In genomic region chrX:20140410-20140809, GRCh38 we compare ENCODE assay signal across 8 cellular contexts. TPM values are rescaled to one million over a fixed set of nuclear protein-coding genes. Genes with fewer than 3 reads are reported as not detected.
DNase-seq lines count a peak whose midpoint lies in the region; ATAC-seq, FAIRE-seq and TF ChIP-seq lines count a peak whose summit lies in the region.

No MANE protein-coding gene starts in this region.

- no peak for TF ChIP-seq EP300 in GM12878 (IDR thresholded peaks at IDR 0.05; ENCODE audit: borderline replicate concordance in 1 of 2, control insufficient read depth in 1 of 2, low read depth in 2 of 2, low read length in 2 of 2)

- dilution Hi-C loops in IMR-90 (cut with HindIII; ENCODE audit: low sequenced_read_pairs, unreplicated experiment), result no loop called here

- intact Hi-C loops in IMR-90 (cut with micrococcal nuclease) (no loop called here), GM12878 (cut with micrococcal nuclease; ENCODE audit: unreplicated experiment) (no loop called here)

- no peak overlapping the region for H2BK20ac ChIP-seq in IMR-90 (ENCODE audit: low read depth, low read length)

- RAD21 ChIA-PET in GM12878 (lab: Charles Lee; ENCODE audit: unreplicated experiment), result no interaction called here

- H3K9ac ChIP-seq in IMR-90 (ENCODE audit: low read depth, low read length) (peak overlapping the region; percentile 82), GM12878 (ENCODE audit: control insufficient read depth, insufficient read depth, low read length) (peak overlapping the region; percentile 93), mucosa of stomach (ENCODE audit: low read length) (peak overlapping the region; percentile 31)

- DNase-seq in AG09309 (ENCODE audit: low read depth) (no peak), IMR-90 (no peak), GM12878 (ENCODE audit: low read depth, low spot score) (no peak), NCI-H510A (lab: John Stamatoyannopoulos, UW) (no peak)
- DNase-seq in stimulated activated CD4-positive, alpha-beta T cell treated with anti-CD3 and anti-CD28 coated beads, Interleukin-4, amount 100 ng/mL, for 1 hour, result no peak
- no peak for DNase-seq in stimulated activated CD4-positive, alpha-beta T cell treated with anti-CD3 and anti-CD28 coated beads, Interleukin-1b, Interleukin-23, amount 100 ng/mL, for 48 hours

- no peak overlapping the region for H3K56ac ChIP-seq in IMR-90 (ENCODE audit: extremely low read depth, insufficient read depth, low read length)

- POLR2A ChIA-PET in IMR-90 (lab: Charles Lee; ENCODE audit: unreplicated experiment), result no interaction called here
- POLR2A ChIA-PET in GM12878 (lab: Charles Lee), result interaction anchor here (0.8 to 1.9 kb wide), 2 partner anchors 12 to 236 kb away, joined by 3 to 5 read pairs; no protein-coding TSS in a partner anchor

- no peak overlapping the region for H2AK5ac ChIP-seq in IMR-90 (ENCODE audit: low read depth, low read length)

- H3K23ac ChIP-seq in IMR-90 (ENCODE audit: low read depth, low read length), result peak overlapping the region; percentile 67; the same call in 1 of the 2 replicates

- H3K27me3 ChIP-seq in IMR-90 (ENCODE audit: control insufficient read depth, insufficient read depth, low read length), result no peaks in the 10 kb centered on the region
- H3K27me3 ChIP-seq in GM12878 (replicated peaks in 1 of 2; ENCODE audit: control insufficient read depth in 2 of 2, insufficient read depth in 2 of 2, low read length in 1 of 2), result no peaks in the 10 kb centered on the region
- H3K27me3 ChIP-seq in mucosa of stomach (ENCODE audit: control insufficient read depth, insufficient read depth, low read length), result no peaks in the 10 kb centered on the region

- H4K8ac ChIP-seq in IMR-90 (ENCODE audit: low read depth in 2 of 2, low read length in 2 of 2), result no peak overlapping the region

- WGBS in IMR-90 (ENCODE audit: extremely low coverage in 2 of 2, insufficient read length in 1 of 2), 2 experiments, result no CpG with 5 or more reads among the region's 3 CpGs
- 0% methylated on average over 3 of the region's 3 CpGs for WGBS in GM12878 (ENCODE audit: insufficient coverage, insufficient replicate concordance, low lambda C conversion rate, missing lambda C conversion rate)

- no peak overlapping the region for H2BK15ac ChIP-seq in IMR-90 (ENCODE audit: low read depth, low read length)

- peaks cover 4% of the 10 kb centered on the region for H3K4me1 ChIP-seq in IMR-90 (ENCODE audit: control insufficient read depth, insufficient read depth, low read length)
- H3K4me1 ChIP-seq in GM12878 (ENCODE audit: control insufficient read depth, insufficient read depth, low read length), result peaks cover 8% of the 10 kb centered on the region; the same call in 1 of the 2 replicates
- H3K4me1 ChIP-seq in mucosa of stomach (ENCODE audit: control insufficient read depth, insufficient read depth, low read length), result no peaks in the 10 kb centered on the region

- H3K27ac ChIP-seq in IMR-90 (ENCODE audit: insufficient read depth, low read length) (no peak overlapping the region), GM12878 (ENCODE audit: control insufficient read depth, insufficient read depth) (peak overlapping the region; percentile 82; the same call in 1 of the 2 replicates)

- H3K14ac ChIP-seq in IMR-90 (replicated peaks; ENCODE audit: low read depth, low read length), result 0 out of 2 replicates have a peak overlapping the region, but pooled peaks have one; percentile 33

- H2BK120ac ChIP-seq in IMR-90 (ENCODE audit: low read depth, low read length), result no peak overlapping the region

- ATAC-seq in IMR-90 (ENCODE audit: low read depth), result no peak
- ATAC-seq in GM12878, result no peak
- ATAC-seq in HG03108 (IDR thresholded peaks at IDR 0.05; ENCODE audit: unreplicated experiment), result no peak

- peak overlapping the region; percentile 98 for H3K4me2 ChIP-seq in IMR-90 (ENCODE audit: low read depth, low read length)
- peak overlapping the region; percentile 87 for H3K4me2 ChIP-seq in GM12878 (ENCODE audit: control insufficient read depth, insufficient read depth)

- in situ Hi-C loops in IMR-90 (cut with MboI; ENCODE audit: low sequenced_read_pairs) (no loop called here), GM12878 (cut with MboI) (no loop called here)

- H3K18ac ChIP-seq in IMR-90 (ENCODE audit: low read depth, low read length), result no peak overlapping the region

- no peak overlapping the region for H3K4ac ChIP-seq in IMR-90 (ENCODE audit: low read depth, low read length)

- peaks cover 9% of the 10 kb centered on the region for H3K36me3 ChIP-seq in IMR-90 (ENCODE audit: control insufficient read depth, insufficient read depth, low read length)
- H3K36me3 ChIP-seq in GM12878 (ENCODE audit: control insufficient read depth in 2 of 2, insufficient read depth in 2 of 2, low read length in 1 of 2), result peaks cover 0 to 7% of the 10 kb centered on the region in 2 experiments; a peak in 2 of 4 replicates
- H3K36me3 ChIP-seq in mucosa of stomach (ENCODE audit: control insufficient read depth, insufficient read depth, low read length), result no peaks in the 10 kb centered on the region

- TF ChIP-seq POLR2A in IMR-90 (IDR thresholded peaks at IDR 0.05; ENCODE audit: low read depth, low read length) (no peak), GM12878 (IDR thresholded peaks at IDR 0.05; ENCODE audit: low read depth, low read length) (no peak)

- peaks cover 5% of the 10 kb centered on the region; the same call in 1 of the 2 replicates for H3K9me1 ChIP-seq in IMR-90 (ENCODE audit: insufficient read depth, low read length)

- H2AFZ ChIP-seq in IMR-90 (replicated peaks; ENCODE audit: low read length, poor library complexity) (no peak overlapping the region), GM12878 (ENCODE audit: control insufficient read depth, low read depth, low read length) (no peak overlapping the region)

- SMC1A ChIA-PET in GM12878 (lab: Charles Lee; ENCODE audit: uncharacterized antibody, unreplicated experiment), result interaction anchor here (1.0 to 1.4 kb wide), 3 partner anchors 9 to 73 kb away, joined by 3 to 4 read pairs (median 3); no protein-coding TSS in a partner anchor

- CTCF ChIA-PET in IMR-90 (lab: Yijun Ruan, JAX), result no interaction called here
- CTCF ChIA-PET in GM12878 (lab: Yijun Ruan, JAX), result interaction anchor here (1.0 kb wide), 1 partner anchor 12 kb away, joined by 3 read pairs; no protein-coding TSS in a partner anchor

- no peak for FAIRE-seq in GM12878 (lab: Jason Lieb, UNC)

- peaks cover 19% of the 10 kb centered on the region for H4K20me1 ChIP-seq in IMR-90 (ENCODE audit: insufficient read depth, low read length)
- H4K20me1 ChIP-seq in GM12878 (ENCODE audit: control insufficient read depth, insufficient read depth), result no peaks in the 10 kb centered on the region

- H3K4me3 ChIP-seq in AG09309 (ENCODE audit: control insufficient read depth, low read depth, low read length) (peak overlapping the region; percentile 98), IMR-90 (ENCODE audit: insufficient read depth, low read depth, low read length) (peak overlapping the region; percentile 72), GM12878 (peak overlapping the region; percentile 97), mucosa of stomach (ENCODE audit: low read length) (no peak overlapping the region)

- no TSS peak for BruUV-seq in IMR-90 (replicated peaks; lab: Mats Ljungman, UMichigan)
- no TSS peak for BruUV-seq in GM12878 (replicated peaks; lab: Mats Ljungman, UMichigan)

- H4K91ac ChIP-seq in IMR-90 (ENCODE audit: insufficient read depth, low read depth, low read length), result no peak overlapping the region

- peaks cover 9 to 10% of the 10 kb centered on the region in 2 experiments for H3K79me1 ChIP-seq in IMR-90 (ENCODE audit: low read depth in 1 of 2, low read length in 2 of 2)

- no peak overlapping the region for H2AK9ac ChIP-seq in IMR-90 (replicated peaks; ENCODE audit: low read depth, low read length, poor library complexity)

- no peak overlapping the region for H4K5ac ChIP-seq in IMR-90 (ENCODE audit: low read depth, low read length)

- H3K9me3 ChIP-seq in IMR-90 (ENCODE audit: control insufficient read depth, insufficient read depth, low read length) (no peaks in the 10 kb centered on the region), GM12878 (replicated peaks; ENCODE audit: control insufficient read depth, insufficient read depth, low read length) (no peaks in the 10 kb centered on the region), mucosa of stomach (ENCODE audit: control insufficient read depth, low read length) (no peaks in the 10 kb centered on the region)

- TF ChIP-seq RAD21 in IMR-90 (IDR thresholded peaks at IDR 0.05; ENCODE audit: low read length), result no peak
- TF ChIP-seq RAD21 in GM12878 (IDR thresholded peaks at IDR 0.05; ENCODE audit: insufficient read depth, low read depth, low read length), result no peak

- peaks cover 41% of the 10 kb centered on the region for H3K79me2 ChIP-seq in GM12878 (ENCODE audit: control insufficient read depth, insufficient read depth, low read length)

- H2BK5ac ChIP-seq in IMR-90 (ENCODE audit: low read depth, low read length, poor library complexity, severe bottlenecking), result no peak overlapping the region

- no peak for TF ChIP-seq CTCF in AG09309 (IDR thresholded peaks at IDR 0.05; ENCODE audit: control insufficient read depth, insufficient read depth, low read depth, low read length, missing control alignments)
- no peak for TF ChIP-seq CTCF in IMR-90 (conservative IDR thresholded peaks at IDR 0.05; ENCODE audit: low read depth, low read length)
- TF ChIP-seq CTCF in GM12878 (IDR thresholded peaks at IDR 0.05 in 2 of 3, conservative IDR thresholded peaks at IDR 0.05 in 1 of 3; ENCODE audit: control insufficient read depth in 2 of 3, extremely low read depth in 1 of 3, insufficient read depth in 1 of 3, low read depth in 3 of 3, low read length in 3 of 3), result no peak

RNA-seq across cellular contexts. Expression of gene EIF1AX, which starts 1.2 kb away (rescaled TPM):
- total RNA-seq in IMR-90 (2012; rRNA removed) (12.2 and 55.5 TPM in 2 replicates), GM12878 (2014; rRNA removed) (51.2 and 60.3 TPM in 2 replicates), GM12878 (2014; rRNA removed; fragmentation: Illumina TruSeq; extraction: Trizol) (63.3 and 64.7 TPM in 2 replicates), GM12878 (2021) (135 and 151 TPM in 2 replicates)
- polyA plus RNA-seq in IMR-90 (2012; rRNA removed) (41.2 and 44.5 TPM in 2 replicates), GM12878 (2011; rRNA removed) (153 and 221 TPM in 2 replicates), GM12878 (2014; fragmentation: Illumina TruSeq; extraction: Trizol) (77.7 and 97.1 TPM in 2 replicates), GM12878 (2014; fragmentation: Nextera tagmentation; extraction: Ambion mirVana) (10 to 100 TPM; 54.3 to 95.5 TPM), GM12878 (2014; rRNA removed) (48.6 and 57.3 TPM in 2 replicates), GM12878 (2016; fragmentation: Nextera tagmentation; extraction: Ambion mirVana) (100 to 1,000 TPM; 227 to 251 TPM)
- 5.6 and 8.1 TPM in 2 replicates for polyA plus RNA-seq in IMR-90 (2012; cell fraction: cytosol; rRNA removed)
- polyA plus RNA-seq in IMR-90 (2012; cell fraction: nucleus; rRNA removed; ENCODE audit: low replicate concordance), result 2.6 and 11.1 TPM in 2 replicates
- total RNA-seq in GM12878 (2013; cell fraction: nucleolus; rRNA removed), result 30.6 and 32.6 TPM in 2 replicates
- 22.6 TPM for polyA plus RNA-seq in GM12878 (2011; ENCODE audit: low read depth)
- 23.4 and 23.7 TPM in 2 replicates for polyA plus RNA-seq in GM12878 (2011; cell fraction: cytosol; rRNA removed)
- 24.9 and 32.2 TPM in 2 replicates for polyA plus RNA-seq in GM12878 (2011; cell fraction: nucleus; rRNA removed)
- polyA plus RNA-seq in GM12878 (2012), result 64.9 and 68.9 TPM in 2 replicates
- polyA minus RNA-seq in GM12878 (2011; rRNA and poly(A)+ RNA removed), result 15.3 and 37.2 TPM in 2 replicates
- 31.7 and 45.7 TPM in 2 replicates for polyA minus RNA-seq in GM12878 (2011; cell fraction: cytosol; rRNA and poly(A)+ RNA removed)
- 9.7 and 16.2 TPM in 2 replicates for polyA minus RNA-seq in GM12878 (2011; cell fraction: nucleus; rRNA and poly(A)+ RNA removed)

RNA-seq across cellular contexts. Expression of gene MAP7D2, which starts 23.7 kb away (rescaled TPM):
- under 0.01 and 0.18 TPM in 2 replicates for total RNA-seq in IMR-90 (2012; rRNA removed)
- 0.19 and 0.32 TPM in 2 replicates for polyA plus RNA-seq in IMR-90 (2012; rRNA removed)
- 0.14 and 0.20 TPM in 2 replicates for polyA plus RNA-seq in IMR-90 (2012; cell fraction: cytosol; rRNA removed)
- 0.20 and 0.41 TPM in 2 replicates for polyA plus RNA-seq in IMR-90 (2012; cell fraction: nucleus; rRNA removed; ENCODE audit: low replicate concordance)
- 0.38 and 0.86 TPM in 2 replicates for total RNA-seq in GM12878 (2013; cell fraction: nucleolus; rRNA removed)
- total RNA-seq in GM12878 (2014; rRNA removed), result 0.06 and 0.27 TPM in 2 replicates
- 0.23 and 0.54 TPM in 2 replicates for total RNA-seq in GM12878 (2014; rRNA removed; fragmentation: Illumina TruSeq; extraction: Trizol)
- total RNA-seq in GM12878 (2021), result 0.13 and 0.19 TPM in 2 replicates
- 0.17 TPM for polyA plus RNA-seq in GM12878 (2011; ENCODE audit: low read depth)
- 18.4 and 26.1 TPM in 2 replicates for polyA plus RNA-seq in GM12878 (2011; rRNA removed)
- 13.3 and 13.9 TPM in 2 replicates for polyA plus RNA-seq in GM12878 (2011; cell fraction: cytosol; rRNA removed)
- polyA plus RNA-seq in GM12878 (2011; cell fraction: nucleus; rRNA removed), result 19.8 TPM in 2 replicates
- polyA plus RNA-seq in GM12878 (2012), result 0.28 and 0.87 TPM in 2 replicates
- 0.25 and 0.33 TPM in 2 replicates for polyA plus RNA-seq in GM12878 (2014; fragmentation: Illumina TruSeq; extraction: Trizol)
- under 1 TPM; 0.16 to 0.27 TPM for polyA plus RNA-seq in GM12878 (2014; fragmentation: Nextera tagmentation; extraction: Ambion mirVana)
- 0.19 and 0.61 TPM in 2 replicates for polyA plus RNA-seq in GM12878 (2014; rRNA removed)
- under 1 TPM; 0.16 to 0.25 TPM for polyA plus RNA-seq in GM12878 (2016; fragmentation: Nextera tagmentation; extraction: Ambion mirVana)
- 11.3 and 12.8 TPM in 2 replicates for polyA minus RNA-seq in GM12878 (2011; rRNA and poly(A)+ RNA removed)
- polyA minus RNA-seq in GM12878 (2011; cell fraction: cytosol; rRNA and poly(A)+ RNA removed), result 2.3 and 7.2 TPM in 2 replicates
- polyA minus RNA-seq in GM12878 (2011; cell fraction: nucleus; rRNA and poly(A)+ RNA removed), result 4.0 and 4.6 TPM in 2 replicates

Comparison
In these comparisons a context has a peak if more than half of its experiments do, and no peak if none do; other contexts are left out.
1. H3K9ac ChIP-seq: peak in every context shown above with its lines; median percentile 93 in GM12878; 82 in IMR-90; 31 in mucosa of stomach.